Comparison of ENCODE assay signal across 8 cellular contexts in the genomic region with DNA sequence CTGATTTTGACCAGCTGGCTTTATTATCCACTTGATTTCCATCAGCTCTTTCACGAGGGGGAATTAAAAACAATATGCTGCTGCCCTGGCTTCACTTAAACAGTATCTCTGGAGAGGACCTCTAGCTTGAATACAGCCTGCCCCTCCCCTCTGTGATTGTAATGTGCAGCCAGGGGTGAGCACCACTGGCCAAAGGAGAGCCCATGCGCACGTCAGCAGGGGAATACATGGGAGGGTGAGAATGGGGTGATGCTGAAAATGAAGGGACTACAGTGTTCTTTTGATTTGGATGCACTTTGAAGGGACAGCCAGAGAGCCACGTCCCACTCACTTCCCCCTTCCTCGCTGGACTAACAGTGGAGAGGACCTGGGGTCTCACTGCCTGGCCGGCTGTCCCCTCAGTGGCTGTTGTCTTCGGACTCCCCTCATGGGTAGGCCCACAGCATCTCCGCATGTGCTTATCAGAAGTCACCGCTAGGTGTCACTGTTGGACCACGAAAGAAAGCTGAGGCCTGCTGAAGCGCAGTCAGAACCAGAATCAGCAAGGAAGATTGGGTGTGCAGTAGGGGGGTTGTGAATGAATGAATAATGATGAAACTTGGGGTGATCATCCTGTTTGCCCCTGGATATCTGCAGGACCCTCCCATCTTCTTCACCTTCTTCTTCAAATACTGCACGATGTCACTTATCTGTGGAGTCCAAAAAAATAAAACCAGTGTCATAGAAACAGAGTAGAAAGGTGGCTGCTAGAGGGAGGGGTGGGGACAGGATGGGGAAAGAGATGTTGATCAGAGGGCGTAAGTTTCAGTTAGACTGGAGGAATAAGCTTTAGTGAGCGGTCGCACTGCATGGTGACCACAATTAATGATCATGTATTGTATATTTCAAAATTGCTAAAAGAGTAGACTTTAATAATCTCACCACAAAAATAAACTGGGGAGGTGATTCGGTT. TPM values are rescaled to one million over a fixed set of nuclear protein-coding genes. Genes with fewer than 3 reads are reported as not detected.
DNase-seq lines count a peak whose midpoint lies in the region; ATAC-seq and TF ChIP-seq lines count a peak whose summit lies in the region.

No MANE protein-coding gene starts in this region.

- H2AFZ ChIP-seq in KMS-11 (ENCODE audit: low read depth): no peak overlapping the region

- H3K9me3 ChIP-seq in upper lobe of right lung: no peaks in the 10 kb centered on the region

- peaks cover 7% of the 10 kb centered on the region for H3K4me1 ChIP-seq in KMS-11 (ENCODE audit: low read depth, poor library complexity, severe bottlenecking)
- no peaks in the 10 kb centered on the region for H3K4me1 ChIP-seq in upper lobe of right lung

- H3K79me2 ChIP-seq in KMS-11 (ENCODE audit: insufficient read depth, low read depth): no peaks in the 10 kb centered on the region

- H3K36me3 Mint-ChIP-seq in activated naive CD4-positive, alpha-beta T cell treated with anti-CD3 and anti-CD28 coated beads for 36 hours (ENCODE audit: low read depth): no peaks in the 10 kb centered on the region

- no peak overlapping the region for H3K4me3 Mint-ChIP-seq in activated naive CD4-positive, alpha-beta T cell treated with anti-CD3 and anti-CD28 coated beads for 36 hours

- no peak overlapping the region for H3K9ac ChIP-seq in KMS-11

- H3K27me3 ChIP-seq in KMS-11 (ENCODE audit: insufficient read depth, low read depth): no peaks in the 10 kb centered on the region
- H3K27me3 ChIP-seq in upper lobe of right lung: no peaks in the 10 kb centered on the region

- intact Hi-C loops in activated naive CD4-positive, alpha-beta T cell treated with anti-CD3 and anti-CD28 coated beads for 36 hours (cut with micrococcal nuclease): loop anchor here (1.0 kb wide), 4 partner anchors 427 to 948 kb away; no protein-coding TSS in a partner anchor
- intact Hi-C loops in upper lobe of right lung (cut with DNase I): no loop called here

- H3K27ac ChIP-seq in KMS-11: no peak overlapping the region; the same call in 1 of the 2 replicates
- H3K27ac ChIP-seq in upper lobe of right lung: no peak overlapping the region

- H3K4me1 Mint-ChIP-seq in activated naive CD4-positive, alpha-beta T cell treated with anti-CD3 and anti-CD28 coated beads for 36 hours (ENCODE audit: low read depth): no peaks in the 10 kb centered on the region

- H3K9me3 Mint-ChIP-seq in activated naive CD4-positive, alpha-beta T cell treated with anti-CD3 and anti-CD28 coated beads for 36 hours: no peaks in the 10 kb centered on the region

- H3K4me2 ChIP-seq in KMS-11: peak overlapping the region; percentile 5; the same call in 1 of the 2 replicates

- peak; percentile 42 for DNase-seq in DMS114 treated with DMSO at 0.1 percent for 48 hours (lab: John Stamatoyannopoulos, UW; ENCODE audit: unreplicated experiment)
- DNase-seq in SHP77 (lab: John Stamatoyannopoulos, UW): peak; percentile 19 to 63
- peak; percentile 75 for DNase-seq in activated naive CD4-positive, alpha-beta T cell treated with anti-CD3 and anti-CD28 coated beads for 36 hours
- DNase-seq in glomerular visceral epithelial cell (ENCODE audit: extremely low spot score): peak; percentile 64
- peak; percentile 78 for DNase-seq in pons (ENCODE audit: low spot score)
- DNase-seq in upper lobe of right lung: peak; percentile 66

- TF ChIP-seq CTCF in KMS-11 (conservative IDR thresholded peaks at IDR 0.05; ENCODE audit: low read depth, low read length): peak; percentile 82
- peak; percentile 66 for TF ChIP-seq CTCF in upper lobe of right lung (IDR thresholded peaks at IDR 0.05)

- no peak overlapping the region for H3K4me3 ChIP-seq in KMS-11 (IDR thresholded peaks at IDR 0.05; ENCODE audit: insufficient read depth, low read depth, low read length)
- H3K4me3 ChIP-seq in upper lobe of right lung: no peak overlapping the region

- no peaks in the 10 kb centered on the region for H3K27me3 Mint-ChIP-seq in activated naive CD4-positive, alpha-beta T cell treated with anti-CD3 and anti-CD28 coated beads for 36 hours (ENCODE audit: low read depth)

- CTCF ChIA-PET in activated naive CD4-positive, alpha-beta T cell treated with anti-CD3 and anti-CD28 coated beads for 36 hours (lab: Charles Lee): interaction anchor here (0.6 to 2.9 kb wide), 13 partner anchors 12 to 946 kb away, joined by 3 to 16 read pairs (median 4); no protein-coding TSS in a partner anchor

- no peaks in the 10 kb centered on the region for H4K20me1 ChIP-seq in KMS-11 (ENCODE audit: insufficient read depth)

- H3K27ac Mint-ChIP-seq in activated naive CD4-positive, alpha-beta T cell treated with anti-CD3 and anti-CD28 coated beads for 36 hours: no peak overlapping the region

- ATAC-seq in GM21515 (IDR thresholded peaks at IDR 0.05; ENCODE audit: unreplicated experiment) (peak; percentile 76), upper lobe of right lung (peak; percentile 94)

- H3K36me3 ChIP-seq in KMS-11 (ENCODE audit: insufficient read depth) (no peaks in the 10 kb centered on the region), upper lobe of right lung (no peaks in the 10 kb centered on the region)

RNA-seq across cellular contexts. Expression of a gene that starts 32.8 kb away (rescaled TPM):
- not detected for total RNA-seq in activated naive CD4-positive, alpha-beta T cell treated with anti-CD3 and anti-CD28 coated beads for 36 hours
- total RNA-seq in upper lobe of right lung: 9.8 TPM

Comparison
In these comparisons a context has a peak if more than half of its experiments do, and no peak if none do; other contexts are left out.
1. RNA of a gene that starts 32.8 kb away (total RNA-seq): 9.8 TPM in upper lobe of right lung (single experiment); not detected in activated naive CD4-positive, alpha-beta T cell treated with anti-CD3 and anti-CD28 coated beads for 36 hours; every median in the first group is over 10 times any median in the second.
2. Peak in every context shown above with its lines, with median percentiles within 50 percentile points of each other: DNase-seq.